In the genomic region with DNA sequence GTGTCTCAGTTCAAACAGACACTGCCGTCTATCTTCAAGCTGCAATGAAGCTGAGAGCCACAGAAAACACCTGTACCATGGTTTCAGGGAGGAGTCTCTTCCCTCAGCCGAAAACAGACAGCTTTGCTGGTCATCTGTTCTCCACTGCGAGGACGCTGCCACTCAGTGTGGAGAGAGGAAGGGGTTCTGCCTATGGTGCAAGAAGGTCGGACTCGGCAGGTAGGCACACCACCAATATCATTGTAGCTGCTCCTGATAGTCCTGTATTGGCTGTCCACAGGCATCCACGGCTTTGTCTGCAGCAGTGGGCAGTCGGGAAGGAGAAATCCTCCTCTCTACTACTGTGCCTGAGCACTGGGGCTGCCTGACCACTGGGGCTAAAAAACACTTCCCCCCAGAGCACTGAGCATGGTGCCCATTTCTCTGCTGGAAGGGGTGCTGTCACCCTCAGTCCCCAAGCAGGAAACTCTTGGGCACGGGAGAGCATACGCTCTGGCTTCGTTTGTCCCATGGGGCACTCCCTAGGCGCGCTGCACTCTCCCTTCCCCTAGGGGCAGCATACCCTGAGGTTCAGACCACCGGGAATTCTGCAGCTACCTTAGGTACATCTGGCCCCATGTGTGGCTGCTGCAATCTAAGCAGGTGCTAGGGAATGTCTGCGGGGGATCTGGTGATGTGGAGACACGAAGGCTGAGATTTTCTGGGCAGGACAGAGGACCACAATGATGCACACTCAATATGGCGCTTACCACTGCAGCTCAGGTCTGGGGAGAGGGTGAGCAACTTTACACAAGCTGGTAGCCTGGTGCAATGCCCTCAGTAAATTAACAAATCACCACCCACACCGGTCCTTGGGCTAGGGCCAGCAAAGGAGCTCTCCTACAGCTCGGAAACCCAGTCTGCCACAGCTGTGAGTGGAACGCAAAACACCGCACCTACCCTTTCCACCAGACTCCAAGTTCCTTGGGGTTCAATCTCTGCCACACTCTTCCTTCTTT, we compare ENCODE assay signal across 8 cellular contexts.
DNase-seq lines count a peak whose midpoint lies in the region; ATAC-seq and TF ChIP-seq lines count a peak whose summit lies in the region.

No MANE protein-coding gene starts in this region.

- ATAC-seq in GM19455 (IDR thresholded peaks at IDR 0.05; ENCODE audit: unreplicated experiment) = peak; percentile 37
- ATAC-seq in HG03439 (IDR thresholded peaks at IDR 0.05; ENCODE audit: unreplicated experiment) = peak; percentile 17
- peak; percentile 36 for ATAC-seq in activated CD8-positive, alpha-beta T cell treated with anti-CD3 and anti-CD28 coated beads, Interleukin-2, amount 10 ng/mL, durations not matched to agents 7 days and 5 days

- intact Hi-C loops in Calu3 (cut with micrococcal nuclease; ENCODE audit: unreplicated experiment) = loop anchor here (1.0 to 10.0 kb wide), 7 partner anchors 83 to 1499 kb away; no protein-coding TSS in a partner anchor

- no peaks in the 10 kb centered on the region for H3K9me3 Mint-ChIP-seq in Calu3 (ENCODE audit: low read depth, unreplicated experiment)
- H3K9me3 Mint-ChIP-seq in activated CD8-positive, alpha-beta T cell treated with anti-CD3 and anti-CD28 coated beads, Interleukin-2, amount 10 ng/mL, durations not matched to agents 7 days and 5 days (ENCODE audit: insufficient read depth) = no peaks in the 10 kb centered on the region

- CTCF ChIA-PET in Calu3 (lab: Charles Lee) = interaction anchor here (0.5 to 2.2 kb wide), 33 partner anchors 8 to 1610 kb away, joined by 3 to 12 read pairs (median 4); a partner anchor contains a TSS
- CTCF ChIA-PET in activated CD8-positive, alpha-beta T cell treated with anti-CD3 and anti-CD28 coated beads, Interleukin-2, amount 10 ng/mL, durations not matched to agents 7 days and 5 days (lab: Charles Lee) = interaction anchor here (0.8 to 2.4 kb wide), 16 partner anchors 12 to 1501 kb away, joined by 3 to 14 read pairs (median 4); no protein-coding TSS in a partner anchor

- TF ChIP-seq CTCF in Calu3 (IDR thresholded peaks at IDR 0.05; ENCODE audit: unreplicated experiment) = peak; percentile 90

- POLR2A ChIA-PET in activated CD8-positive, alpha-beta T cell treated with anti-CD3 and anti-CD28 coated beads, Interleukin-2, amount 10 ng/mL, durations not matched to agents 7 days and 5 days (lab: Charles Lee) = no interaction called here

- H3K27ac Mint-ChIP-seq in Calu3 (ENCODE audit: unreplicated experiment) = peak overlapping the region; percentile 75
- H3K27ac Mint-ChIP-seq in activated CD8-positive, alpha-beta T cell treated with anti-CD3 and anti-CD28 coated beads, Interleukin-2, amount 10 ng/mL, durations not matched to agents 7 days and 5 days = no peak overlapping the region

- no peaks in the 10 kb centered on the region for H3K27me3 Mint-ChIP-seq in Calu3 (ENCODE audit: unreplicated experiment)
- H3K27me3 Mint-ChIP-seq in activated CD8-positive, alpha-beta T cell treated with anti-CD3 and anti-CD28 coated beads, Interleukin-2, amount 10 ng/mL, durations not matched to agents 7 days and 5 days (ENCODE audit: low read depth) = no peaks in the 10 kb centered on the region

- peak overlapping the region; percentile 79 for H3K4me3 Mint-ChIP-seq in Calu3 (ENCODE audit: low read depth, unreplicated experiment)
- H3K4me3 Mint-ChIP-seq in activated CD8-positive, alpha-beta T cell treated with anti-CD3 and anti-CD28 coated beads, Interleukin-2, amount 10 ng/mL, durations not matched to agents 7 days and 5 days = peak overlapping the region; percentile 34

- BruUV-seq in Calu3 (replicated peaks; lab: Mats Ljungman, UMichigan) = no TSS peak

- peaks cover 20% of the 10 kb centered on the region for H3K36me3 Mint-ChIP-seq in Calu3 (ENCODE audit: insufficient read depth, unreplicated experiment)
- no peaks in the 10 kb centered on the region for H3K36me3 Mint-ChIP-seq in activated CD8-positive, alpha-beta T cell treated with anti-CD3 and anti-CD28 coated beads, Interleukin-2, amount 10 ng/mL, durations not matched to agents 7 days and 5 days (ENCODE audit: low read depth)

- peak; percentile 86 for DNase-seq in Calu3
- DNase-seq in activated CD8-positive, alpha-beta T cell treated with anti-CD3 and anti-CD28 coated beads, Interleukin-2, amount 10 ng/mL, durations not matched to agents 7 days and 5 days = no peak
- DNase-seq in kidney tubule cell (ENCODE audit: low spot score) = peak; percentile 31
- no peak for DNase-seq in dermis blood vessel endothelial cell
- DNase-seq in germinal center (ENCODE audit: low spot score) = no peak
- DNase-seq in GOT3 (lab: John Stamatoyannopoulos, UW) = no peak

- peaks cover 9% of the 10 kb centered on the region for H3K4me1 Mint-ChIP-seq in Calu3 (ENCODE audit: low read depth, unreplicated experiment)
- peaks cover 3% of the 10 kb centered on the region for H3K4me1 Mint-ChIP-seq in activated CD8-positive, alpha-beta T cell treated with anti-CD3 and anti-CD28 coated beads, Interleukin-2, amount 10 ng/mL, durations not matched to agents 7 days and 5 days (ENCODE audit: low read depth)

Comparison
In these comparisons a context has a peak if more than half of its experiments do, and no peak if none do; other contexts are left out.
1. DNase-seq: peak in Calu3 (single experiment) and kidney tubule cell (single experiment); none in activated CD8-positive, alpha-beta T cell treated with anti-CD3 and anti-CD28 coated beads, Interleukin-2, amount 10 ng/mL, durations not matched to agents 7 days and 5 days (single experiment), dermis blood vessel endothelial cell (single experiment), germinal center (single experiment) and GOT3 (single experiment).
2. Peak in every context shown above with its lines, with median percentiles within 50 percentile points of each other: ATAC-seq.